ENCODE assay signal across 30 cellular contexts in genomic region chr5:59559847-59560246, GRCh38.
"Had no signal": no experiment of that assay in that cellular context is flagged by ENCODE, and none has a peak within 500 bp of the region (broad histone marks: within the 10 kb centered on the region; RNA-seq: fewer than 3 reads in every experiment).

No MANE protein-coding gene starts in this region.

- H3K36me3 Mint-ChIP-seq: activated CD4-positive, alpha-beta memory T cell treated with anti-CD3 and anti-CD28 coated beads for 36 hours; activated naive CD4-positive, alpha-beta T cell treated with anti-CD3 and anti-CD28 coated beads, Interleukin-2, amount 10 ng/mL, durations not matched to agents 7 days and 5 days; activated naive CD8-positive, alpha-beta T cell treated with anti-CD3 and anti-CD28 coated beads, Interleukin-2, amount 10 ng/mL, durations not matched to agents 7 days and 5 days; naive thymus-derived CD4-positive, alpha-beta T cell had no signal

- H3K4me3 ChIP-seq: coronary artery, dorsolateral prefrontal cortex, pancreas, prostate gland, right atrium auricular region, spleen, suprapubic skin, tibial artery, upper lobe of right lung had no signal

- H3K27ac Mint-ChIP-seq: activated CD4-positive, alpha-beta memory T cell treated with anti-CD3 and anti-CD28 coated beads for 36 hours; activated CD4-positive, alpha-beta T cell treated with anti-CD3 and anti-CD28 coated beads, Interleukin-2, amount 10 ng/mL, durations not matched to agents 24 days and 14 days; activated naive CD4-positive, alpha-beta T cell treated with anti-CD3 and anti-CD28 coated beads, Interleukin-2, amount 10 ng/mL, durations not matched to agents 7 days and 5 days; activated naive CD8-positive, alpha-beta T cell treated with anti-CD3 and anti-CD28 coated beads, Interleukin-2, amount 10 ng/mL, durations not matched to agents 7 days and 5 days; activated T-cell treated with anti-CD3 and anti-CD28 coated beads, Interleukin-2, amount 50 U/mL, for 24 hours; effector memory CD8-positive, alpha-beta T cell; naive thymus-derived CD4-positive, alpha-beta T cell had no signal

- FAIRE-seq: astrocyte, frontal cortex had no signal

- H3K9me3 ChIP-seq: pancreas, prostate gland, right atrium auricular region, spleen, suprapubic skin, tibial artery, upper lobe of right lung had no signal

- H3K4me1 ChIP-seq: prostate gland, upper lobe of right lung had no signal

- H3K4me3 Mint-ChIP-seq: activated CD4-positive, alpha-beta memory T cell treated with anti-CD3 and anti-CD28 coated beads for 36 hours; activated CD4-positive, alpha-beta T cell treated with anti-CD3 and anti-CD28 coated beads, Interleukin-2, amount 10 ng/mL, durations not matched to agents 24 days and 14 days; activated naive CD4-positive, alpha-beta T cell treated with anti-CD3 and anti-CD28 coated beads, Interleukin-2, amount 10 ng/mL, durations not matched to agents 7 days and 5 days; activated naive CD8-positive, alpha-beta T cell treated with anti-CD3 and anti-CD28 coated beads, Interleukin-2, amount 10 ng/mL, durations not matched to agents 7 days and 5 days; activated T-cell treated with anti-CD3 and anti-CD28 coated beads, Interleukin-2, amount 50 U/mL, for 24 hours; effector memory CD8-positive, alpha-beta T cell; naive thymus-derived CD4-positive, alpha-beta T cell had no signal

- H3K36me3 ChIP-seq: brain microvascular endothelial cell, pancreas, prostate gland, right atrium auricular region, spleen, suprapubic skin, tibial artery, upper lobe of right lung had no signal

- H3K27ac ChIP-seq: brain microvascular endothelial cell, coronary artery, pancreas, prostate gland, right atrium auricular region, suprapubic skin, tibial artery, upper lobe of right lung had no signal

- DNase-seq: activated CD4-positive, alpha-beta memory T cell treated with anti-CD3 and anti-CD28 coated beads for 36 hours; activated CD4-positive, alpha-beta T cell treated with anti-CD3 and anti-CD28 coated beads, Interleukin-2, amount 10 ng/mL, durations not matched to agents 24 days and 14 days; activated CD8-positive, alpha-beta memory T cell treated with anti-CD3 and anti-CD28 coated beads, Interleukin-2, amount 50 U/mL, for 4 hours; activated gamma-delta T cell; activated naive CD4-positive, alpha-beta T cell treated with anti-CD3 and anti-CD28 coated beads, Interleukin-2, amount 10 ng/mL, durations not matched to agents 7 days and 5 days; activated naive CD8-positive, alpha-beta T cell treated with anti-CD3 and anti-CD28 coated beads, Interleukin-2, amount 10 ng/mL, durations not matched to agents 7 days and 5 days; activated T-cell treated with anti-CD3 and anti-CD28 coated beads, Interleukin-2, amount 50 U/mL, for 24 hours; amniotic stem cell; dorsolateral prefrontal cortex; effector memory CD8-positive, alpha-beta T cell; glutamatergic neuron; islet precursor cell; left cardiac atrium; left ventricle myocardium superior; mammary epithelial cell; midbrain; naive thymus-derived CD4-positive, alpha-beta T cell; pancreas; spleen; stimulated activated naive CD4-positive, alpha-beta T cell; tibial artery; upper lobe of right lung had no signal

- H3K27me3 ChIP-seq: brain microvascular endothelial cell, dorsolateral prefrontal cortex, pancreas, right atrium auricular region, spleen, suprapubic skin, tibial artery, upper lobe of right lung had no signal

- H3K27me3 Mint-ChIP-seq: activated CD4-positive, alpha-beta memory T cell treated with anti-CD3 and anti-CD28 coated beads for 36 hours; activated naive CD8-positive, alpha-beta T cell treated with anti-CD3 and anti-CD28 coated beads, Interleukin-2, amount 10 ng/mL, durations not matched to agents 7 days and 5 days; activated T-cell treated with anti-CD3 and anti-CD28 coated beads, Interleukin-2, amount 50 U/mL, for 24 hours; effector memory CD8-positive, alpha-beta T cell had no signal

- ATAC-seq: effector memory CD8-positive, alpha-beta T cell; esophagus mucosa; left cardiac atrium; left ventricle myocardium superior; naive thymus-derived CD4-positive, alpha-beta T cell; upper lobe of right lung had no signal
